ENCODE assay signal across 8 cellular contexts in genomic region chr15:34318277-34319079, GRCh38. TPM values are rescaled to one million over a fixed set of nuclear protein-coding genes. Genes with fewer than 3 reads are reported as not detected.
DNase-seq lines count a peak whose midpoint lies in the region; ATAC-seq and TF ChIP-seq lines count a peak whose summit lies in the region.

No MANE protein-coding gene starts in this region.

- peak overlapping the region; percentile 62 for H2AFZ ChIP-seq in PC-3 (ENCODE audit: low read length)

- H3K36me3 Mint-ChIP-seq in dendritic cell treated with granulocyte-macrophage colony-stimulating factor and Interleukin-4, amounts not matched to agents 40 ng/mL and 50 ng/mL, for 4 days (ENCODE audit: low read depth): peaks cover 21% of the 10 kb centered on the region

- no peaks in the 10 kb centered on the region for H3K9me2 ChIP-seq in PC-3 (replicated peaks; ENCODE audit: low read length)

- H3K36me3 ChIP-seq in PC-3 (ENCODE audit: low read depth, low read length): no peaks in the 10 kb centered on the region; the same call in 1 of the 2 replicates

- H3K4me2 ChIP-seq in PC-3 (ENCODE audit: low read length): peak overlapping the region; percentile 82

- TSS peak; percentile 79 for BruUV-seq in PC-3 (replicated peaks; lab: Mats Ljungman, UMichigan)

- TF ChIP-seq CTCF in PC-3 (conservative IDR thresholded peaks at IDR 0.05; ENCODE audit: low read depth, low read length): no peak

- CTCF ChIA-PET in PC-3 (lab: Charles Lee): interaction anchor here (0.6 kb wide), 1 partner anchor 70 kb away, joined by 3 read pairs; no protein-coding TSS in a partner anchor

- peak overlapping the region; percentile 12; the same call in 1 of the 2 replicates for H3K27ac ChIP-seq in PC-3 (ENCODE audit: low read length)

- no peaks in the 10 kb centered on the region for H3K9me3 ChIP-seq in PC-3 (ENCODE audit: low read length)

- H3K79me2 ChIP-seq in PC-3 (ENCODE audit: low read length): peaks cover 6% of the 10 kb centered on the region; the same call in 1 of the 2 replicates

- H3K4me1 Mint-ChIP-seq in dendritic cell treated with granulocyte-macrophage colony-stimulating factor and Interleukin-4, amounts not matched to agents 40 ng/mL and 50 ng/mL, for 4 days (ENCODE audit: low read depth): peaks cover 21% of the 10 kb centered on the region
- H3K4me1 Mint-ChIP-seq in stimulated activated naive CD8-positive, alpha-beta T cell treated with anti-CD3 and anti-CD28 coated beads, Interleukin-15, amount 100 ng/mL, for 72 hours: peaks cover 71% of the 10 kb centered on the region

- no peaks in the 10 kb centered on the region for H3K27me3 ChIP-seq in PC-3 (ENCODE audit: low read length)

- intact Hi-C loops in PC-3 (cut with micrococcal nuclease): loop anchor here (2.0 kb wide), 1 partner anchor 22 kb away; no protein-coding TSS in a partner anchor
- intact Hi-C loops in dendritic cell treated with granulocyte-macrophage colony-stimulating factor and Interleukin-4, amounts not matched to agents 40 ng/mL and 50 ng/mL, for 4 days (cut with micrococcal nuclease): loop anchor here (1.0 to 2.0 kb wide), 3 partner anchors 16 to 49 kb away; partner anchors contain the start of genes LPCAT4, NOP10 and NUTM1
- intact Hi-C loops in left colon (cut with DNase I, micrococcal nuclease): no loop called here

- no peaks in the 10 kb centered on the region for H3F3A ChIP-seq in PC-3 (ENCODE audit: low read length, unreplicated experiment)

- H3K9me3 Mint-ChIP-seq in dendritic cell treated with granulocyte-macrophage colony-stimulating factor and Interleukin-4, amounts not matched to agents 40 ng/mL and 50 ng/mL, for 4 days: no peaks in the 10 kb centered on the region
- peaks cover 0 to 6% of the 10 kb centered on the region in 2 donors for H3K9me3 Mint-ChIP-seq in stimulated activated naive CD8-positive, alpha-beta T cell treated with anti-CD3 and anti-CD28 coated beads, Interleukin-15, amount 100 ng/mL, for 72 hours

- H3K27ac Mint-ChIP-seq in dendritic cell treated with granulocyte-macrophage colony-stimulating factor and Interleukin-4, amounts not matched to agents 40 ng/mL and 50 ng/mL, for 4 days: peak overlapping the region; percentile 90
- H3K27ac Mint-ChIP-seq in stimulated activated naive CD8-positive, alpha-beta T cell treated with anti-CD3 and anti-CD28 coated beads, Interleukin-15, amount 100 ng/mL, for 72 hours: peak overlapping the region; percentile 96 to 98

- ATAC-seq in GM19324 (IDR thresholded peaks at IDR 0.05; ENCODE audit: low FRiP score, unreplicated experiment) (peak; percentile 67), HG03520 (IDR thresholded peaks at IDR 0.05; ENCODE audit: unreplicated experiment) (peak; percentile 44), PC-3 (peak; percentile 95), left colon (peak; percentile 100)
- ATAC-seq in stimulated activated naive CD8-positive, alpha-beta T cell treated with anti-CD3 and anti-CD28 coated beads, Interleukin-15, amount 100 ng/mL, for 72 hours: peak; percentile 81

- no peaks in the 10 kb centered on the region for H3K27me3 Mint-ChIP-seq in dendritic cell treated with granulocyte-macrophage colony-stimulating factor and Interleukin-4, amounts not matched to agents 40 ng/mL and 50 ng/mL, for 4 days
- no peaks in the 10 kb centered on the region for H3K27me3 Mint-ChIP-seq in stimulated activated naive CD8-positive, alpha-beta T cell treated with anti-CD3 and anti-CD28 coated beads, Interleukin-15, amount 100 ng/mL, for 72 hours

- peak overlapping the region; percentile 83 for H3K4me3 Mint-ChIP-seq in dendritic cell treated with granulocyte-macrophage colony-stimulating factor and Interleukin-4, amounts not matched to agents 40 ng/mL and 50 ng/mL, for 4 days
- H3K4me3 Mint-ChIP-seq in stimulated activated naive CD8-positive, alpha-beta T cell treated with anti-CD3 and anti-CD28 coated beads, Interleukin-15, amount 100 ng/mL, for 72 hours: peak overlapping the region; percentile 90 to 96

- DNase-seq in Caki2 (ENCODE audit: low read depth) (peak; percentile 69), PC-3 (peak; percentile 63), left colon (peak; percentile 68 to 75), COLO829 (ENCODE audit: low spot score) (no peak)
- DNase-seq in stimulated activated naive CD8-positive, alpha-beta T cell treated with anti-CD3 and anti-CD28 coated beads, Interleukin-15, amount 100 ng/mL, for 72 hours: no peak

- peak overlapping the region; percentile 45 for H3K9ac ChIP-seq in PC-3 (ENCODE audit: low read length)

- peak overlapping the region; percentile 65 for H3K4me3 ChIP-seq in PC-3 (ENCODE audit: low read length)

- in situ Hi-C loops in Caki2 (cut with HindIII; ENCODE audit: low pct_unique_long_range_greater_than_20kb, low sequenced_read_pairs): no loop called here

- H3K4me1 ChIP-seq in PC-3 (ENCODE audit: insufficient read depth, low read length): peaks cover 18% of the 10 kb centered on the region

- POLR2A ChIA-PET in PC-3 (lab: Charles Lee; ENCODE audit: unreplicated experiment): interaction anchor here (0.6 to 0.7 kb wide), 2 partner anchors 21 to 35 kb away, joined by 3 to 10 read pairs; no protein-coding TSS in a partner anchor

- no peaks in the 10 kb centered on the region for H4K20me1 ChIP-seq in PC-3 (ENCODE audit: low read length)

RNA-seq across cellular contexts. Expression of gene SLC12A6, which starts 19.1 kb away (rescaled TPM):
- 0.29 and 0.71 TPM in 2 replicates for total RNA-seq in Caki2 (2014; rRNA removed; shearing (Covaris generic); ENCODE audit: low replicate concordance)
- total RNA-seq in PC-3 (2014; rRNA removed): 22.9 TPM in 2 replicates
- 10 to 100 TPM; 13.9 to 19.2 TPM for total RNA-seq in left colon

RNA-seq across cellular contexts. Expression of gene NOP10, which starts 24.5 kb away (rescaled TPM):
- total RNA-seq in Caki2 (2014; rRNA removed; shearing (Covaris generic); ENCODE audit: low replicate concordance): 154 and 204 TPM in 2 replicates
- total RNA-seq in PC-3 (2014; rRNA removed): 291 and 323 TPM in 2 replicates
- total RNA-seq in left colon: 100 to 1,000 TPM; 139 to 142 TPM

RNA-seq across cellular contexts. Expression of gene NUTM1, which starts 24.6 kb away (rescaled TPM):
- total RNA-seq in Caki2 (2014; rRNA removed; shearing (Covaris generic); ENCODE audit: low replicate concordance): not detected in 2 replicates
- total RNA-seq in PC-3 (2014; rRNA removed): 0.04 TPM in 1 of 2 replicates, not detected in the other
- total RNA-seq in left colon: not detected

RNA-seq across cellular contexts. Expression of gene LPCAT4, which starts 48.5 kb away (rescaled TPM):
- total RNA-seq in Caki2 (2014; rRNA removed; shearing (Covaris generic); ENCODE audit: low replicate concordance): 4.4 and 9.6 TPM in 2 replicates
- total RNA-seq in PC-3 (2014; rRNA removed) (37.0 and 38.2 TPM in 2 replicates), left colon (100 to 1,000 TPM; 215 to 225 TPM)

Comparison
In these comparisons a context has a peak if more than half of its experiments do, and no peak if none do; other contexts are left out.
1. DNase-seq: peak in Caki2 (single experiment), PC-3 (single experiment) and left colon (2 of 2); none in stimulated activated naive CD8-positive, alpha-beta T cell treated with anti-CD3 and anti-CD28 coated beads, Interleukin-15, amount 100 ng/mL, for 72 hours (0 of 2) and COLO829 (single experiment).
2. ATAC-seq: peak in every context shown above with its lines; median percentile 100 in left colon; 95 in PC-3; 81 in stimulated activated naive CD8-positive, alpha-beta T cell treated with anti-CD3 and anti-CD28 coated beads, Interleukin-15, amount 100 ng/mL, for 72 hours; 67 in GM19324; 44 in HG03520.
3. intact Hi-C loops: an anchor here in PC-3 (2.0 kb wide) and dendritic cell treated with granulocyte-macrophage colony-stimulating factor and Interleukin-4, amounts not matched to agents 40 ng/mL and 50 ng/mL, for 4 days (1.0 to 2.0 kb wide); none called in left colon.